ENCODE assay signal across 1 cellular context in the genomic region with DNA sequence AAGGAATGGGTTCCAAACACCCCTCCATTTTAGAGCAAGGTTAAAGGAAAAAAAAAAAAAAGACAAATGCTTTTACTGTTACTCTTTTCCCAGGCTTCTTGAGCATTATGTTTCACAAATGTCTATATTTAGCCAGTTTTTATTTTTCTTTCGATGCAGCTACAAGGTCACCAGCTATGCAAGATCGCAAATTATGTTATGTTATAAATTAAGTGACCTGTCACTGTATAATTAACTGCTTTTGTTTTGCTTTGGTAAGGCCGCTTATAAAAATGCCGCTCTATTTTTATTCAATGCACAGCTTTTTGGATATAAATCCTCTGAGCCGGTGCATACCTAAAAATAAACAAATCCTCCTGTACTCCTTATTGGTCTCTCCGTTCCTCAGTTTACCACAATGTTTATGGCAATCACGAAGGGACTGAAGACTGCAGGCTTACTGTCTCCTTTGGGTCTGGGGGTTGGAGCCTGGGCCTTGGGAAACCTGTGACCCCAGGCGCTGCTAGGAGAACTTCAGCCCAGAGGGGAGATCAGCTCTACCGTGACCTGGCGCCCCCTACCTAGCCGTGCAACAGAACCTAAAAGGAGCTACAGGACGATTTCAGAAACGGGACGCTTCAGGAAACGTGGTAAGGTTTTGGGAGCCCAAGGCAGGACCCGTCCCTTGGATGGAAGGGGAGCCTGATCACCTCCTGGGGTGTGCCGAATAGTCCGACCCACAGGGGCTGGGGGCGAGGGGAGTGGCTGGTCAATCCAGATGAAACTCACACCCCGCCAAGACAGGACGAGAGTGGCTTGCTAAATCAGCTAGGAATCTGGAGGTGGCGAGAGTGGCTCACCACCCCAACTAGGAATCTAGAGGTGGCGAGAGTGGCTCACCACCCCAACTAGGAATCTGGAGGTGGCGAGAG.
TF ChIP-seq lines count a peak whose summit lies in the region.

No MANE protein-coding gene starts in this region.

TF ChIP-seq in WTC11, 78 proteins besides CTCF, POLR2A, EP300 and RAD21 (continued from another document):
- TF ChIP-seq, protein P1, sequence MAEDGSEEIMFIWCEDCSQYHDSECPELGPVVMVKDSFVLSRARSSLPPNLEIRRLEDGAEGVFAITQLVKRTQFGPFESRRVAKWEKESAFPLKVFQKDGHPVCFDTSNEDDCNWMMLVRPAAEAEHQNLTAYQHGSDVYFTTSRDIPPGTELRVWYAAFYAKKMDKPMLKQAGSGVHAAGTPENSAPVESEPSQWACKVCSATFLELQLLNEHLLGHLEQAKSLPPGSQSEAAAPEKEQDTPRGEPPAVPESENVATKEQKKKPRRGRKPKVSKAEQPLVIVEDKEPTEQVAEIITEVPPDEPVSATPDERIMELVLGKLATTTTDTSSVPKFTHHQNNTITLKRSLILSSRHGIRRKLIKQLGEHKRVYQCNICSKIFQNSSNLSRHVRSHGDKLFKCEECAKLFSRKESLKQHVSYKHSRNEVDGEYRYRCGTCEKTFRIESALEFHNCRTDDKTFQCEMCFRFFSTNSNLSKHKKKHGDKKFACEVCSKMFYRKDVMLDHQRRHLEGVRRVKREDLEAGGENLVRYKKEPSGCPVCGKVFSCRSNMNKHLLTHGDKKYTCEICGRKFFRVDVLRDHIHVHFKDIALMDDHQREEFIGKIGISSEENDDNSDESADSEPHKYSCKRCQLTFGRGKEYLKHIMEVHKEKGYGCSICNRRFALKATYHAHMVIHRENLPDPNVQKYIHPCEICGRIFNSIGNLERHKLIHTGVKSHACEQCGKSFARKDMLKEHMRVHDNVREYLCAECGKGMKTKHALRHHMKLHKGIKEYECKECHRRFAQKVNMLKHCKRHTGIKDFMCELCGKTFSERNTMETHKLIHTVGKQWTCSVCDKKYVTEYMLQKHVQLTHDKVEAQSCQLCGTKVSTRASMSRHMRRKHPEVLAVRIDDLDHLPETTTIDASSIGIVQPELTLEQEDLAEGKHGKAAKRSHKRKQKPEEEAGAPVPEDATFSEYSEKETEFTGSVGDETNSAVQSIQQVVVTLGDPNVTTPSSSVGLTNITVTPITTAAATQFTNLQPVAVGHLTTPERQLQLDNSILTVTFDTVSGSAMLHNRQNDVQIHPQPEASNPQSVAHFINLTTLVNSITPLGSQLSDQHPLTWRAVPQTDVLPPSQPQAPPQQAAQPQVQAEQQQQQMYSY (CRISPR knock-in tag; IDR thresholded peaks at IDR 0.05) = no peak
- TF ChIP-seq, protein P2, sequence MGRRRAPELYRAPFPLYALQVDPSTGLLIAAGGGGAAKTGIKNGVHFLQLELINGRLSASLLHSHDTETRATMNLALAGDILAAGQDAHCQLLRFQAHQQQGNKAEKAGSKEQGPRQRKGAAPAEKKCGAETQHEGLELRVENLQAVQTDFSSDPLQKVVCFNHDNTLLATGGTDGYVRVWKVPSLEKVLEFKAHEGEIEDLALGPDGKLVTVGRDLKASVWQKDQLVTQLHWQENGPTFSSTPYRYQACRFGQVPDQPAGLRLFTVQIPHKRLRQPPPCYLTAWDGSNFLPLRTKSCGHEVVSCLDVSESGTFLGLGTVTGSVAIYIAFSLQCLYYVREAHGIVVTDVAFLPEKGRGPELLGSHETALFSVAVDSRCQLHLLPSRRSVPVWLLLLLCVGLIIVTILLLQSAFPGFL (CRISPR knock-in tag; IDR thresholded peaks at IDR 0.05; ENCODE audit: borderline replicate concordance) = no peak
- TF ChIP-seq, protein P3, sequence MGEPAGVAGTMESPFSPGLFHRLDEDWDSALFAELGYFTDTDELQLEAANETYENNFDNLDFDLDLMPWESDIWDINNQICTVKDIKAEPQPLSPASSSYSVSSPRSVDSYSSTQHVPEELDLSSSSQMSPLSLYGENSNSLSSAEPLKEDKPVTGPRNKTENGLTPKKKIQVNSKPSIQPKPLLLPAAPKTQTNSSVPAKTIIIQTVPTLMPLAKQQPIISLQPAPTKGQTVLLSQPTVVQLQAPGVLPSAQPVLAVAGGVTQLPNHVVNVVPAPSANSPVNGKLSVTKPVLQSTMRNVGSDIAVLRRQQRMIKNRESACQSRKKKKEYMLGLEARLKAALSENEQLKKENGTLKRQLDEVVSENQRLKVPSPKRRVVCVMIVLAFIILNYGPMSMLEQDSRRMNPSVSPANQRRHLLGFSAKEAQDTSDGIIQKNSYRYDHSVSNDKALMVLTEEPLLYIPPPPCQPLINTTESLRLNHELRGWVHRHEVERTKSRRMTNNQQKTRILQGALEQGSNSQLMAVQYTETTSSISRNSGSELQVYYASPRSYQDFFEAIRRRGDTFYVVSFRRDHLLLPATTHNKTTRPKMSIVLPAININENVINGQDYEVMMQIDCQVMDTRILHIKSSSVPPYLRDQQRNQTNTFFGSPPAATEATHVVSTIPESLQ (CRISPR knock-in tag; IDR thresholded peaks at IDR 0.05) = no peak
- TF ChIP-seq, protein P4, sequence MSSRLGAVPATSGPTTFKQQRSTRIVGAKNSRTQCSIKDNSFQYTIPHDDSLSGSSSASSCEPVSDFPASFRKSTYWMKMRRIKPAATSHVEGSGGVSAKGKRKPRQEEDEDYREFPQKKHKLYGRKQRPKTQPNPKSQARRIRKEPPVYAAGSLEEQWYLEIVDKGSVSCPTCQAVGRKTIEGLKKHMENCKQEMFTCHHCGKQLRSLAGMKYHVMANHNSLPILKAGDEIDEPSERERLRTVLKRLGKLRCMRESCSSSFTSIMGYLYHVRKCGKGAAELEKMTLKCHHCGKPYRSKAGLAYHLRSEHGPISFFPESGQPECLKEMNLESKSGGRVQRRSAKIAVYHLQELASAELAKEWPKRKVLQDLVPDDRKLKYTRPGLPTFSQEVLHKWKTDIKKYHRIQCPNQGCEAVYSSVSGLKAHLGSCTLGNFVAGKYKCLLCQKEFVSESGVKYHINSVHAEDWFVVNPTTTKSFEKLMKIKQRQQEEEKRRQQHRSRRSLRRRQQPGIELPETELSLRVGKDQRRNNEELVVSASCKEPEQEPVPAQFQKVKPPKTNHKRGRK (CRISPR knock-in tag; IDR thresholded peaks at IDR 0.05; ENCODE audit: borderline replicate concordance) = no peak
- TF ChIP-seq EMX1 (CRISPR knock-in tag; IDR thresholded peaks at IDR 0.05) (no peak), GABPB1 (CRISPR knock-in tag; IDR thresholded peaks at IDR 0.05) (no peak)
